Comparison of ENCODE assay signal across 8 cellular contexts in genomic region chr3:157130138-157130880, GRCh38. TPM values are rescaled to one million over a fixed set of nuclear protein-coding genes. Genes with fewer than 3 reads are reported as not detected.
DNase-seq lines count a peak whose midpoint lies in the region; ATAC-seq, FAIRE-seq and TF ChIP-seq lines count a peak whose summit lies in the region.

No MANE protein-coding gene starts in this region.

- peak; percentile 27 for FAIRE-seq in H54 (lab: Jason Lieb, UNC)

- peak overlapping the region; percentile 100 for H3K27ac ChIP-seq in foreskin keratinocyte
- H3K27ac ChIP-seq in thymus (ENCODE audit: low read depth), result peak overlapping the region; percentile 90

- H3K4me1 ChIP-seq in foreskin keratinocyte (peaks cover 76% of the 10 kb centered on the region), thymus (ENCODE audit: control insufficient read depth, insufficient read depth, low read length) (peaks cover 25% of the 10 kb centered on the region)

- H3K27me3 ChIP-seq in foreskin keratinocyte, result no peaks in the 10 kb centered on the region
- H3K27me3 ChIP-seq in thymus (ENCODE audit: control insufficient read depth, insufficient read depth), result no peaks in the 10 kb centered on the region

- WGBS in thymus, result 43% methylated on average over 24 of the region's 24 CpGs

- no peaks in the 10 kb centered on the region for H3K9me3 ChIP-seq in thymus (ENCODE audit: control insufficient read depth)

- peak; percentile 82 for DNase-seq in A172 (ENCODE audit: low spot score)
- DNase-seq in H54 (ENCODE audit: insufficient read length, low spot score), result peak; percentile 60
- peak; percentile 33 for DNase-seq in OCI-M1 (lab: John Stamatoyannopoulos, UW)
- DNase-seq in activated T-helper 9 cell treated with anti-CD3 and anti-CD28 coated beads, Interleukin-2, amount 50 U/mL, for 16 hours (ENCODE audit: low read depth), result peak; percentile 60
- DNase-seq in foreskin keratinocyte, result peak; percentile 70 to 72
- DNase-seq in omental fat pad (ENCODE audit: low spot score), result peak; percentile 60

- H3K36me3 ChIP-seq in thymus (ENCODE audit: control insufficient read depth, insufficient read depth), result peaks cover 9% of the 10 kb centered on the region

- H3K4me3 ChIP-seq in thymus (ENCODE audit: low read length), result no peak overlapping the region

- no peak for ATAC-seq in foreskin keratinocyte
- peak; percentile 34 for ATAC-seq in omental fat pad (ENCODE audit: low FRiP score)
- no peak for ATAC-seq in HG02885 (IDR thresholded peaks at IDR 0.05; ENCODE audit: poor library complexity, unreplicated experiment)

- no peak for TF ChIP-seq POLR2A in H54 (IDR thresholded peaks at IDR 0.05; ENCODE audit: low read depth, low read length)

- TF ChIP-seq CTCF in foreskin keratinocyte (conservative IDR thresholded peaks at IDR 0.05) (peak; percentile 89), omental fat pad (IDR thresholded peaks at IDR 0.05) (peak in 1 of 3 donors; percentile 12)

RNA-seq across cellular contexts. Expression of gene CCNL1, which starts 29.6 kb away (rescaled TPM):
- total RNA-seq in A172 (2014; rRNA removed; shearing (Covaris generic)), result 69.1 and 75.0 TPM in 2 replicates
- total RNA-seq in foreskin keratinocyte (59.0 and 65.0 TPM in 2 replicates), omental fat pad (100 to 1,000 TPM; 378 to 875 (median 605) TPM)
- polyA plus RNA-seq in foreskin keratinocyte (21.4 and 23.7 TPM in 2 replicates), thymus (248 TPM)
